26 cellular contexts compared by ENCODE assay signal in the genomic region with DNA sequence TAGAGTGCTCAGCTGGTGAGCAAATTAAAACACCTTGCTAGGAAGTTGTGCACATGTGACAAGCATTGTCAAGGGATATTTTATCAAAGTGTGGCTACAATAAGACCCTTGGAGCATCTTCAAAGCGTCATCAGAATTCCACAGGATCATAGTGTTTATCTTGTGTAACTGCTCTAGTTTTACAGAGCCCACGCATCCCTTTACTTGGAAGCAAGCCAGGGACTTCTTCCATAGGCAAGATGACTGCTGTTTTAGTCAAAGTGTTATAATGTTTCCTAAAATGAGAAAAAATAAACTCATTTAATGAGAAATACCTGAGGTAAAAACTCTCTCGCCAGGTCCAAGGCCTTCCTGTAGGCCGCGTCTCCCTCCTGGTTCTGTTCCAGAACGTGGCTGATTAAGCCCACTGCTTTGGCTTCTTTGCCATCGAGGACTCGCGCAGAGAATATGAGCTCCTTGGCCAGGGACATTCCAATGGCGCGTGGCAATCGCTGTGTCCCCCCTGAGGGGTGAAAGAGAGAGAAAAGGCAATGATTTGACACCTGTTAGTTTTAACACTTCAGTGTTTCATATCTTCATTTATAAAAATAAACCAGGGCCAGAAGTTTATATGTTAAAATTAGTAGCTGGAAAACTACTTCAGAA.
A peak's percentile ranks its signal among the peaks of the same experiment; 100 is the strongest.
DNase-seq lines count a peak whose midpoint lies in the region; ATAC-seq and TF ChIP-seq lines count a peak whose summit lies in the region.
"Had no signal": no experiment of that assay in that cellular context is flagged by ENCODE, and none has a peak within 500 bp of the region (broad histone marks: within the 10 kb centered on the region; RNA-seq: fewer than 3 reads in every experiment).

No MANE protein-coding gene starts in this region.

- H3K27me3 Mint-ChIP-seq in CD4-positive, CD25-positive, alpha-beta regulatory T cell: no peaks in the 10 kb centered on the region
- H3K27me3 Mint-ChIP-seq: activated naive CD4-positive, alpha-beta T cell treated with anti-CD3 and anti-CD28 coated beads, Interleukin-2, amount 50 U/mL, for 24 hours; CD4-positive, alpha-beta T cell; natural killer cell treated with Interleukin-12 subunit alpha and Interleukin-12 subunit beta and Interleukin-15 and Interleukin-18, amount 100 ng/mL, for 72 hours had no signal

- peak overlapping the region in 2 of 3 donors; percentile 43 to 62 for H3K27ac Mint-ChIP-seq in CD4-positive, CD25-positive, alpha-beta regulatory T cell
- H3K27ac Mint-ChIP-seq: activated naive CD4-positive, alpha-beta T cell treated with anti-CD3 and anti-CD28 coated beads, Interleukin-2, amount 50 U/mL, for 24 hours; CD4-positive, alpha-beta T cell; natural killer cell treated with Interleukin-12 subunit alpha and Interleukin-12 subunit beta and Interleukin-15 and Interleukin-18, amount 100 ng/mL, for 72 hours; T-helper 1 cell treated with Interleukin-12 subunit alpha and Interleukin-12 subunit beta and Interleukin-4 antibody, amounts not matched to agents 30 μg/mL and 1 μg/mL, for 36 hours had no signal

- no peaks in the 10 kb centered on the region for H3K9me3 Mint-ChIP-seq in CD4-positive, CD25-positive, alpha-beta regulatory T cell
- H3K9me3 Mint-ChIP-seq: activated naive CD4-positive, alpha-beta T cell treated with anti-CD3 and anti-CD28 coated beads, Interleukin-2, amount 50 U/mL, for 24 hours; CD4-positive, alpha-beta T cell; natural killer cell treated with Interleukin-12 subunit alpha and Interleukin-12 subunit beta and Interleukin-15 and Interleukin-18, amount 100 ng/mL, for 72 hours had no signal

- H3K27me3 ChIP-seq in CD4-positive, CD25-positive, alpha-beta regulatory T cell (ENCODE audit: control insufficient read depth, insufficient read depth, low read length): no peaks in the 10 kb centered on the region
- no peaks in the 10 kb centered on the region for H3K27me3 ChIP-seq in psoas muscle (ENCODE audit: insufficient read depth in 3 of 3, low read length in 2 of 3)
- H3K27me3 ChIP-seq: SJSA1, spleen, uterus had no signal

- no peak for DNase-seq in CD4-positive, CD25-positive, alpha-beta regulatory T cell
- DNase-seq in astrocyte of the hippocampus (ENCODE audit: low read depth, low spot score) (peak; percentile 17), fibroblast of the aortic adventitia (ENCODE audit: low read depth) (peak; percentile 23), psoas muscle (no peak), putamen (ENCODE audit: low spot score) (no peak), DMS79 (lab: John Stamatoyannopoulos, UW) (no peak)
- DNase-seq: activated CD4-positive, alpha-beta T cell treated with anti-CD3 and anti-CD28 coated beads, Interleukin-2, amount 50 U/mL, for 1 hour; CD4-positive, alpha-beta T cell; DMS53; hippocampal formation; kidney; MM.1S; NCI-H1694; NCI-H2227 treated with DMSO at 0.1 percent for 48 hours; spleen; uterus had no signal

- H3K4me1 Mint-ChIP-seq in CD4-positive, CD25-positive, alpha-beta regulatory T cell: peaks cover 0 to 2% (median 0%) of the 10 kb centered on the region in 4 donors
- H3K4me1 Mint-ChIP-seq: activated naive CD4-positive, alpha-beta T cell treated with anti-CD3 and anti-CD28 coated beads, Interleukin-2, amount 50 U/mL, for 24 hours had no signal

- ATAC-seq in CD4-positive, CD25-positive, alpha-beta regulatory T cell (ENCODE audit: low read depth in 2 of 2): no peak
- ATAC-seq in psoas muscle: peak in 2 of 4 donors; percentile 36 to 46
- no peak for ATAC-seq in HG03442 (IDR thresholded peaks at IDR 0.05; ENCODE audit: unreplicated experiment)
- no peak for ATAC-seq in GM19463 (IDR thresholded peaks at IDR 0.05; ENCODE audit: unreplicated experiment)
- ATAC-seq: esophagus mucosa; HCT116; natural killer cell treated with Interleukin-12 subunit alpha and Interleukin-12 subunit beta and Interleukin-15 and Interleukin-18, amount 100 ng/mL, for 72 hours had no signal

- TF ChIP-seq CTCF in fibroblast of the aortic adventitia (IDR thresholded peaks at IDR 0.05; ENCODE audit: insufficient read depth, low read length) (no peak), psoas muscle (IDR thresholded peaks at IDR 0.05) (no peak)

- no peak overlapping the region for H3K4me3 ChIP-seq in CD4-positive, CD25-positive, alpha-beta regulatory T cell (ENCODE audit: low read depth, low read length)
- no peak overlapping the region for H3K4me3 ChIP-seq in fibroblast of the aortic adventitia (ENCODE audit: low read depth, low read length)
- H3K4me3 ChIP-seq in psoas muscle: no peak overlapping the region
- H3K4me3 ChIP-seq: SJSA1, spleen, uterus had no signal

- no peak overlapping the region for H3K4me3 Mint-ChIP-seq in CD4-positive, CD25-positive, alpha-beta regulatory T cell
- H3K4me3 Mint-ChIP-seq: activated naive CD4-positive, alpha-beta T cell treated with anti-CD3 and anti-CD28 coated beads, Interleukin-2, amount 50 U/mL, for 24 hours; CD4-positive, alpha-beta T cell; natural killer cell treated with Interleukin-12 subunit alpha and Interleukin-12 subunit beta and Interleukin-15 and Interleukin-18, amount 100 ng/mL, for 72 hours; T-helper 1 cell treated with Interleukin-12 subunit alpha and Interleukin-12 subunit beta and Interleukin-4 antibody, amounts not matched to agents 30 μg/mL and 1 μg/mL, for 36 hours had no signal

- WGBS in psoas muscle, 3 donors: 63 to 79% (median 67%) methylated on average over 12 of the region's 12 CpGs

- H3K9me3 ChIP-seq in CD4-positive, CD25-positive, alpha-beta regulatory T cell (ENCODE audit: control insufficient read depth in 2 of 2, low read length in 2 of 2): no peaks in the 10 kb centered on the region
- H3K9me3 ChIP-seq in psoas muscle: no peaks in the 10 kb centered on the region
- H3K9me3 ChIP-seq: SJSA1, spleen, uterus had no signal

- H3K4me1 ChIP-seq in CD4-positive, CD25-positive, alpha-beta regulatory T cell (ENCODE audit: control insufficient read depth, insufficient read depth, low read length, poor library complexity, severe bottlenecking): no peaks in the 10 kb centered on the region
- peaks cover 13% of the 10 kb centered on the region for H3K4me1 ChIP-seq in psoas muscle
- H3K4me1 ChIP-seq: parathyroid adenoma, spleen, uterus had no signal

- no peak overlapping the region for H3K27ac ChIP-seq in CD4-positive, CD25-positive, alpha-beta regulatory T cell (ENCODE audit: insufficient read depth, low read length, poor library complexity, severe bottlenecking)
- H3K27ac ChIP-seq in psoas muscle: peak overlapping the region; percentile 58
- H3K27ac ChIP-seq: parathyroid adenoma, spleen, uterus, VCaP had no signal

- intact Hi-C loops in psoas muscle (cut with DNase I): no loop called here

- peaks cover 8% of the 10 kb centered on the region for H3K36me3 ChIP-seq in CD4-positive, CD25-positive, alpha-beta regulatory T cell (ENCODE audit: control insufficient read depth, insufficient read depth, low read length)
- peaks cover 4 to 21% of the 10 kb centered on the region in 2 donors for H3K36me3 ChIP-seq in psoas muscle (ENCODE audit: insufficient read depth in 1 of 2, low read depth in 1 of 2)
- H3K36me3 ChIP-seq: SJSA1, uterus had no signal

- H3K36me3 Mint-ChIP-seq in CD4-positive, CD25-positive, alpha-beta regulatory T cell: peaks cover 28% of the 10 kb centered on the region

Comparison
In these comparisons a context has a peak if more than half of its experiments do, and no peak if none do; other contexts are left out.
1. DNase-seq: peak in astrocyte of the hippocampus (single experiment) and fibroblast of the aortic adventitia (single experiment); none in CD4-positive, CD25-positive, alpha-beta regulatory T cell (0 of 3), psoas muscle (0 of 2), putamen (single experiment) and DMS79 (single experiment).